Comparison of ENCODE assay signal across 8 cellular contexts in the genomic region with DNA sequence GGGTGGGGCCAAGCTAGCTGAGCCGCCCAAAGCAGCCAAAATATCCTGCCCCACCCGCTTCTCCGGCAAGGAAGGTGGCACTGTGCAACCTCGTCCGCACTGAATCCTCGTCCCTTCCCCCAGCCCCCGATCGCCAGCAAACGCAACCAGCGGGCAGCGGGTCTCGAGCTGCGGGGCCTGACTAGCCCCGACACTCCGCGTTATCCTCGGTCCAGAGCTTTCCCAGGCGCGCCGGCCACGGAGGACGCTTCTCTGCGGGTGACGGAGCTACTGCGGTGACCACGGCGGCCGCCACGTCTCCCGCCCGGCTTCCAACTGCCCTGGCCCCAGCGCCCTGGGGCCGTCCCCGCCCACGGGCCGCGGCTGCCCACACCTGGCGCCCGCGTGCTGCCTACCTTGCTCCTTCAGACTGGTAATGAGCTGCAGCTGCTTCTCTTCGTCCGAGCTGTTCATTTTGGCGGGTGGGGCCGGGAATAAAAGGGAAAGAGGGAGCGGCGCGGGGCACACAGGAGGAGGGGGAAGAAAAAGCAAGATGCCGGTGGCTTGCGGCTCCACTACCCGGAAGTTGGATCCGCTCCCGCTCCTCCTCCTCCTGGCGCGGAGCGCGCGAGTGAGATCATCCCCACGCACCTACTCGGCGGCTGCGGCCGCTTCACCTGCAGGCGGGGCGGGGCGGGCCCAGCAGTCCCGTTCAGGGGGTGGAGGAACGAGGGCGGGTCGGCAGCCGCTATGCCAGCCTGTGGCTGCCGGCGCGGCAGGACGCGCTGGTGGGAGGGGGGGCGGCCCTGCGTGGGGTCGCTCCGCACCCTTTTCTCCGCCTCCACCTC. TPM values are rescaled to one million over a fixed set of nuclear protein-coding genes. Genes with fewer than 3 reads are reported as not detected.
DNase-seq lines count a peak whose midpoint lies in the region; ATAC-seq and TF ChIP-seq lines count a peak whose summit lies in the region.

A gene with protein sequence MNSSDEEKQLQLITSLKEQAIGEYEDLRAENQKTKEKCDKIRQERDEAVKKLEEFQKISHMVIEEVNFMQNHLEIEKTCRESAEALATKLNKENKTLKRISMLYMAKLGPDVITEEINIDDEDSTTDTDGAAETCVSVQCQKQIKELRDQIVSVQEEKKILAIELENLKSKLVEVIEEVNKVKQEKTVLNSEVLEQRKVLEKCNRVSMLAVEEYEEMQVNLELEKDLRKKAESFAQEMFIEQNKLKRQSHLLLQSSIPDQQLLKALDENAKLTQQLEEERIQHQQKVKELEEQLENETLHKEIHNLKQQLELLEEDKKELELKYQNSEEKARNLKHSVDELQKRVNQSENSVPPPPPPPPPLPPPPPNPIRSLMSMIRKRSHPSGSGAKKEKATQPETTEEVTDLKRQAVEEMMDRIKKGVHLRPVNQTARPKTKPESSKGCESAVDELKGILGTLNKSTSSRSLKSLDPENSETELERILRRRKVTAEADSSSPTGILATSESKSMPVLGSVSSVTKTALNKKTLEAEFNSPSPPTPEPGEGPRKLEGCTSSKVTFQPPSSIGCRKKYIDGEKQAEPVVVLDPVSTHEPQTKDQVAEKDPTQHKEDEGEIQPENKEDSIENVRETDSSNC (minus strand): TSS at position 561 of the 827 bp plus-strand sequence. CDS start 108 bp downstream, at position 453.

- peaks cover 3% of the 10 kb centered on the region for H3K27me3 Mint-ChIP-seq in dendritic cell treated with granulocyte-macrophage colony-stimulating factor and Interleukin-4, amounts not matched to agents 40 ng/mL and 50 ng/mL, for 4 days

- no peak for TF ChIP-seq CTCF in GM10266 (IDR thresholded peaks at IDR 0.05; ENCODE audit: control insufficient read depth, insufficient read depth, low read depth, missing control alignments)

- intact Hi-C loops in dendritic cell treated with granulocyte-macrophage colony-stimulating factor and Interleukin-4, amounts not matched to agents 40 ng/mL and 50 ng/mL, for 4 days (cut with micrococcal nuclease): loop anchor here (1.0 to 10.0 kb wide), 4 partner anchors 57 to 370 kb away; a partner anchor contains a TSS

- peaks cover 44% of the 10 kb centered on the region for H3K4me1 Mint-ChIP-seq in dendritic cell treated with granulocyte-macrophage colony-stimulating factor and Interleukin-4, amounts not matched to agents 40 ng/mL and 50 ng/mL, for 4 days (ENCODE audit: low read depth)

- ATAC-seq in HG02588 (IDR thresholded peaks at IDR 0.05; ENCODE audit: unreplicated experiment): peak; percentile 61
- ATAC-seq in left lobe of liver: peak; percentile 85

- peak within 1 kb of the TSS; percentile 88 for H3K4me3 Mint-ChIP-seq in dendritic cell treated with granulocyte-macrophage colony-stimulating factor and Interleukin-4, amounts not matched to agents 40 ng/mL and 50 ng/mL, for 4 days

- no peaks in the 10 kb centered on the region for H3K9me3 Mint-ChIP-seq in dendritic cell treated with granulocyte-macrophage colony-stimulating factor and Interleukin-4, amounts not matched to agents 40 ng/mL and 50 ng/mL, for 4 days

- DNase-seq in GM10266 (ENCODE audit: extremely low spot score) (peak; percentile 32), NCI-H1694 (lab: John Stamatoyannopoulos, UW) (peak; percentile 18), T-helper 22 cell (ENCODE audit: low read depth) (peak; percentile 6), left lobe of liver (ENCODE audit: low spot score) (peak; percentile 96)
- DNase-seq in stimulated activated CD4-positive, alpha-beta T cell treated with anti-CD3 and anti-CD28 coated beads, Interleukin-1b, Interleukin-23, amount 100 ng/mL, for 4 hours (ENCODE audit: low read depth in 2 of 2): peak; percentile 15 to 16
- DNase-seq in effector CD8-positive, alpha-beta T cell (lab: John Stamatoyannopoulos, UW): no peak

- peaks cover 26% of the 10 kb centered on the region for H3K36me3 Mint-ChIP-seq in dendritic cell treated with granulocyte-macrophage colony-stimulating factor and Interleukin-4, amounts not matched to agents 40 ng/mL and 50 ng/mL, for 4 days (ENCODE audit: low read depth)

- peak within 1 kb of the TSS; percentile 94 for H3K27ac Mint-ChIP-seq in dendritic cell treated with granulocyte-macrophage colony-stimulating factor and Interleukin-4, amounts not matched to agents 40 ng/mL and 50 ng/mL, for 4 days

RNA-seq across cellular contexts. Expression of the gene that starts here (rescaled TPM):
- 25.8 TPM for total RNA-seq in left lobe of liver
